In genomic region chr6:111746983-111747773, GRCh38 we compare ENCODE assay signal across 1 cellular context.
TF ChIP-seq lines count a peak whose summit lies in the region.

No MANE protein-coding gene starts in this region.

TF ChIP-seq in GM23338, 12 proteins besides CTCF, POLR2A, EP300 and RAD21 (continued from another document):
- TF ChIP-seq ZNF462 (CRISPR knock-in tag; IDR thresholded peaks at IDR 0.05) (no peak), CREB1 (CRISPR knock-in tag; IDR thresholded peaks at IDR 0.05; ENCODE audit: low read depth) (no peak), EZH2 (IDR thresholded peaks at IDR 0.05; ENCODE audit: low read depth, unreplicated experiment) (no peak), EZH2phosphoT487 (IDR thresholded peaks at IDR 0.05; ENCODE audit: unreplicated experiment) (no peak), ZNF331 (CRISPR knock-in tag; IDR thresholded peaks at IDR 0.05; ENCODE audit: low read depth) (no peak), STAT1 (IDR thresholded peaks at IDR 0.05; ENCODE audit: unreplicated experiment) (no peak), POLR2AphosphoS5 (IDR thresholded peaks at IDR 0.05; ENCODE audit: low read depth) (no peak)
- TF ChIP-seq, protein P1, sequence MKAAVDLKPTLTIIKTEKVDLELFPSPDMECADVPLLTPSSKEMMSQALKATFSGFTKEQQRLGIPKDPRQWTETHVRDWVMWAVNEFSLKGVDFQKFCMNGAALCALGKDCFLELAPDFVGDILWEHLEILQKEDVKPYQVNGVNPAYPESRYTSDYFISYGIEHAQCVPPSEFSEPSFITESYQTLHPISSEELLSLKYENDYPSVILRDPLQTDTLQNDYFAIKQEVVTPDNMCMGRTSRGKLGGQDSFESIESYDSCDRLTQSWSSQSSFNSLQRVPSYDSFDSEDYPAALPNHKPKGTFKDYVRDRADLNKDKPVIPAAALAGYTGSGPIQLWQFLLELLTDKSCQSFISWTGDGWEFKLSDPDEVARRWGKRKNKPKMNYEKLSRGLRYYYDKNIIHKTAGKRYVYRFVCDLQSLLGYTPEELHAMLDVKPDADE (IDR thresholded peaks at IDR 0.05), result no peak
TF ChIP-seq in GM23338: peak in this region for 0.
